ENCODE assay signal across 20 cellular contexts in the genomic region with DNA sequence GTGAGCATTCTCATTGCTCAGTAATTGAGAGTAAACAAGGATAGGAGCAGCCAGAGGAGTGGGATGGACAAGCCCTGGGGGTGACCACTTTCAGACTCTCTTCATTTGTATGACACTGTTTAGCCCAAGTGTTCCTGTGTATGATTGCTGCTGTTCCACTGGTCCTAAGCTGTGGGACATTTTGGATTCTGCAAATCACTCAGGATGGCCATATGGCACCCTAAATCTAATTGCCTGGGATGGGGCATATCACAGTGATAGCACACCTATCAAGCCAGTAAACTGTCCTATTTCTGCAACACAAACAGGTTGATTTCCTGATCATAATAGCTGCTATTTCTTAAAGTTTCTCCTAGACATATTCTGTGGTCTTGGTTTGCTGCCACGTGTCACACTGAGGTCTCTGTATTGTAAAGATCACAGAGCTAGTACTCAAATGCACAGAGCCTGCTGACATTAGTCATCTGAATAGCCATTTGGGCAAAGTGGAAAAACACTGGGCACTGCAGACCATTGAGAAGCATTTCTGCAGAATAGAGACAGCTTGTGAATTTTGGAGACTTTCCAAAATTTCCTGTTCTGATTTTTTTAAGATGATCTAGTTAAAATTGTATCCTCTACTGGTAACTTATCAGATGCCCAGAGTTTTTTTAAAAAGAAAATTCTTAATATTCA.
DNase-seq lines count a peak whose midpoint lies in the region; ATAC-seq and TF ChIP-seq lines count a peak whose summit lies in the region.
"Had no signal": no experiment of that assay in that cellular context is flagged by ENCODE, and none has a peak within 500 bp of the region (broad histone marks: within the 10 kb centered on the region; RNA-seq: fewer than 3 reads in every experiment).

No MANE protein-coding gene starts in this region.

- in situ Hi-C loops in G401 (cut with HindIII; ENCODE audit: low sequenced_read_pairs), result no loop called here

- TF ChIP-seq POLR2A in erythroblast (IDR thresholded peaks at IDR 0.05; ENCODE audit: low read length), result no peak

- DNase-seq in G401 (ENCODE audit: low spot score) (peak; percentile 99), NCI-H2171 (lab: John Stamatoyannopoulos, UW) (peak; percentile 14), cerebellar nuclear complex (lab: John Stamatoyannopoulos, UW) (peak; percentile 91 to 92), pons (ENCODE audit: low spot score) (peak; percentile 37), Kasumi-1 (lab: John Stamatoyannopoulos, UW) (no peak), erythroblast (lab: John Stamatoyannopoulos, UW) (no peak)
- DNase-seq: activated CD4-positive, alpha-beta T cell treated with anti-CD3 and anti-CD28 coated beads for 48 hours; DMS153; effector CD4-positive, alpha-beta T cell; glutamatergic neuron; left cardiac atrium; NCI-H1417 treated with DMSO at 0.1 percent for 48 hours; NCI-H226; posterior cingulate gyrus; stimulated activated CD4-positive, alpha-beta T cell treated with anti-CD3 and anti-CD28 coated beads, Interleukin-2, amount 100 ng/mL, for 24 hours; stimulated activated naive CD4-positive, alpha-beta T cell had no signal

- ATAC-seq in GM21360 (IDR thresholded peaks at IDR 0.05; ENCODE audit: unreplicated experiment) (no peak), GM18868 (IDR thresholded peaks at IDR 0.05; ENCODE audit: unreplicated experiment) (no peak)
- ATAC-seq: GM12878; left cardiac atrium; natural killer cell treated with Interleukin-12 subunit alpha and Interleukin-12 subunit beta and Interleukin-15 and Interleukin-18, amount 100 ng/mL, for 72 hours had no signal

Comparison
In these comparisons a context has a peak if more than half of its experiments do, and no peak if none do; other contexts are left out.
1. DNase-seq: peak in G401 (single experiment), NCI-H2171 (single experiment), cerebellar nuclear complex (2 of 2) and pons (single experiment); none in Kasumi-1 (0 of 2) and erythroblast (0 of 2).